ENCODE assay signal across 8 cellular contexts in genomic region chr5:140112685-140113179, GRCh38. TPM values are rescaled to one million over a fixed set of nuclear protein-coding genes. Genes with fewer than 3 reads are reported as not detected.
DNase-seq lines count a peak whose midpoint lies in the region; ATAC-seq and TF ChIP-seq lines count a peak whose summit lies in the region.

No MANE protein-coding gene starts in this region.

- no TSS peak for BruUV-seq in PC-3 (replicated peaks; lab: Mats Ljungman, UMichigan)

- H3K4me3 ChIP-seq in DOHH2 (ENCODE audit: low read length): peak overlapping the region; percentile 92
- H3K4me3 ChIP-seq in PC-3 (ENCODE audit: low read length): peak overlapping the region; percentile 91; the same call in 1 of the 2 replicates
- peak overlapping the region; percentile 71 for H3K4me3 ChIP-seq in epithelial cell of esophagus (ENCODE audit: low read length)
- H3K4me3 ChIP-seq in prostate gland: peak overlapping the region; percentile 61 to 67

- peaks cover 72% of the 10 kb centered on the region for H3K4me1 ChIP-seq in DOHH2 (ENCODE audit: control insufficient read depth, low read length)
- H3K4me1 ChIP-seq in PC-3 (ENCODE audit: insufficient read depth, low read length): peaks cover 36% of the 10 kb centered on the region
- H3K4me1 ChIP-seq in prostate gland (replicated peaks): peaks cover 15% of the 10 kb centered on the region

- H3F3A ChIP-seq in DOHH2 (ENCODE audit: control insufficient read depth, insufficient read depth) (peaks cover 27% of the 10 kb centered on the region), PC-3 (ENCODE audit: low read length, unreplicated experiment) (no peaks in the 10 kb centered on the region)

- no peaks in the 10 kb centered on the region for H3K9me3 ChIP-seq in DOHH2 (ENCODE audit: control insufficient read depth, insufficient read depth, low read length)
- H3K9me3 ChIP-seq in PC-3 (ENCODE audit: low read length): no peaks in the 10 kb centered on the region
- H3K9me3 ChIP-seq in prostate gland: no peaks in the 10 kb centered on the region

- no peaks in the 10 kb centered on the region for H3K9me2 ChIP-seq in DOHH2 (replicated peaks; ENCODE audit: control insufficient read depth, low read length)
- no peaks in the 10 kb centered on the region for H3K9me2 ChIP-seq in PC-3 (replicated peaks; ENCODE audit: low read length)

- H3K36me3 ChIP-seq in DOHH2 (ENCODE audit: control insufficient read depth, low read length): peaks cover 29% of the 10 kb centered on the region
- H3K36me3 ChIP-seq in PC-3 (ENCODE audit: low read depth, low read length): no peaks in the 10 kb centered on the region
- H3K36me3 ChIP-seq in prostate gland: no peaks in the 10 kb centered on the region

- no peak for ATAC-seq in PC-3
- ATAC-seq in HG02759 (IDR thresholded peaks at IDR 0.05; ENCODE audit: unreplicated experiment): no peak
- no peak for ATAC-seq in sciatic nerve

- H4K20me1 ChIP-seq in DOHH2 (ENCODE audit: control insufficient read depth, insufficient read depth, low read depth, low read length): peaks cover 36% of the 10 kb centered on the region
- H4K20me1 ChIP-seq in PC-3 (ENCODE audit: low read length): peaks cover 17% of the 10 kb centered on the region

- peaks cover 91% of the 10 kb centered on the region for H3K79me2 ChIP-seq in DOHH2 (ENCODE audit: control insufficient read depth, low read length)
- peaks cover 91% of the 10 kb centered on the region for H3K79me2 ChIP-seq in PC-3 (ENCODE audit: low read length)

- no peak overlapping the region for H2AFZ ChIP-seq in PC-3 (ENCODE audit: low read length)

- H3K9ac ChIP-seq in PC-3 (ENCODE audit: low read length): no peak overlapping the region

- intact Hi-C loops in PC-3 (cut with micrococcal nuclease): no loop called here
- intact Hi-C loops in prostate gland (cut with DNase I): loop anchor here (5.0 kb wide), 1 partner anchor 35 kb away; no protein-coding TSS in a partner anchor
- intact Hi-C loops in sciatic nerve (cut with DNase I): no loop called here

- no peak for TF ChIP-seq POLR2A in prostate gland (IDR thresholded peaks at IDR 0.05)

- DNase-seq in PC-3: no peak
- no peak for DNase-seq in epithelial cell of esophagus (ENCODE audit: low read depth)
- DNase-seq in prostate gland (ENCODE audit: low spot score): no peak
- DNase-seq in DMS114 treated with DMSO at 0.1 percent for 48 hours (lab: John Stamatoyannopoulos, UW; ENCODE audit: unreplicated experiment): no peak
- DNase-seq in NCI-H2171 treated with DMSO at 0.1 percent for 48 hours (lab: John Stamatoyannopoulos, UW): no peak
- no peak for DNase-seq in sciatic nerve (ENCODE audit: low spot score)

- H3K27me3 ChIP-seq in DOHH2 (ENCODE audit: control insufficient read depth, low read length) (no peaks in the 10 kb centered on the region), PC-3 (ENCODE audit: low read length) (no peaks in the 10 kb centered on the region), prostate gland (replicated peaks; ENCODE audit: insufficient read depth) (no peaks in the 10 kb centered on the region)

- no peak overlapping the region for H3K27ac ChIP-seq in DOHH2 (ENCODE audit: low read depth, low read length)
- no peak overlapping the region for H3K27ac ChIP-seq in PC-3 (ENCODE audit: low read length)
- peak overlapping the region; percentile 87 to 94 for H3K27ac ChIP-seq in prostate gland

- POLR2A ChIA-PET in PC-3 (lab: Charles Lee; ENCODE audit: unreplicated experiment): interaction anchor here (0.6 kb wide), 2 partner anchors 234 to 473 kb away, joined by 3 to 12 read pairs; no protein-coding TSS in a partner anchor

- WGBS in prostate gland: 34% methylated on average over 10 of the region's 13 CpGs

- CTCF ChIA-PET in PC-3 (lab: Charles Lee): no interaction called here

- H3K4me2 ChIP-seq in DOHH2 (ENCODE audit: low read length) (peak overlapping the region; percentile 98), PC-3 (ENCODE audit: low read length) (peak overlapping the region; percentile 93)

- TF ChIP-seq CTCF in DOHH2 (IDR thresholded peaks at IDR 0.05; ENCODE audit: low read depth, low read length, poor library complexity, severe bottlenecking) (no peak), PC-3 (conservative IDR thresholded peaks at IDR 0.05; ENCODE audit: low read depth, low read length) (no peak), epithelial cell of esophagus (IDR thresholded peaks at IDR 0.05; ENCODE audit: insufficient read depth, low read depth, low read length, missing control alignments) (no peak), prostate gland (IDR thresholded peaks at IDR 0.05) (no peak)

RNA-seq across cellular contexts. Expression of gene PURA, which starts 1.2 kb away (rescaled TPM):
- total RNA-seq in PC-3 (2014; rRNA removed) (7.3 and 8.5 TPM in 2 replicates), prostate gland (10 to 100 TPM; 24.2 to 27.2 TPM), sciatic nerve (61.0 TPM)

RNA-seq across cellular contexts. Expression of gene IGIP, which starts 13.0 kb away (rescaled TPM):
- total RNA-seq in PC-3 (2014; rRNA removed) (1.3 and 2.1 TPM in 2 replicates), prostate gland (10 to 100 TPM; 10.5 to 13.8 TPM), sciatic nerve (34.7 TPM)

Comparison
In these comparisons a context has a peak if more than half of its experiments do, and no peak if none do; other contexts are left out.
1. H3K27ac ChIP-seq: peak in prostate gland (2 of 2); none in DOHH2 (single experiment) and PC-3 (single experiment).
2. Peak in every context shown above with its lines, with median percentiles within 50 percentile points of each other: H3K4me3 ChIP-seq.